In the genomic region with DNA sequence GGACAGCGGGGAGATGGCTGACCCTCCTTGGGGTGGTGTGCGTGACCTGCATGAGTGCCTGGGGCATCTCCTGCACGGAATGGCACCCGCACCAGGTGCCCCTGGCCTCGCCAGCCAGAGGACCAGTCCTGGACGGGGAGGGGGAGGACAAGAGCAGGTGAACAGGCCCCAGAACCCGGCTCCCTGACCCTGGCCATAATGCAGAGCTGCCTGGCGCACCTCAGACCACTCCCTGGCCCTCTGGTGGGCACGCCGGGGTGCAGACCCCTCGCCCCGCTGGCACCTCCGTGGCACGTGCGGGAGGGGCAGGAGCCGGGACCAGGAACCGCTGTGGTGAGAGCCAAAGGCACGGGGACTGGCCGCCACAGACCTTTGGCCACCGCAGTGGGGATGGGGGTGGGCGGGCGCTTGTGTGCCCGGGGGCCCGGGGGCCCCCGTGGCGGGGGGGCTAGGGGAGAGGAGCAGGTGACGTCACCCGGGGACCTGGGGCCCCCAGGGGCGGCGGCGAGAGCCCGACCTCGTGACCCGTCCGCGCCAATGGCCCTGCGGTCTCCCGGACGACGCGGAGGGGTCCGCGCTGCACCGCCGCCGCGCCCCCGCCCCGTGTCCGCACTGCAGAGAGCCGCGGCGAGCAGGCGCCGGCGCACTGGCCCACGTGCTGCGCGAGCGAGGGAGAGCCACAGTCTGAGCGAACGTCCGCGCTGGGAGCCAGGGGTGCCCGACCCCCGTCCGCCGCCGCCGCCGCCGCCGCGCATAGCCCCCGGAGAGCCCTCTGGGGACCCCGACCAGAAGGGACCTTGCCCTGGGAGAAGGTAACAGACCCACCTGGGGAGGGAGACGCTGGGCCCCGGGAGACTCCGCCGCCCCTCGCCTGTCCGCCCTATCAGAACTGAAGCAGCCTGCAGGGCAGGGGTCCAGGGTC, we compare ENCODE assay signal across 11 cellular contexts. TPM values are rescaled to one million over a fixed set of nuclear protein-coding genes. Genes with fewer than 3 reads are reported as not detected.
DNase-seq lines count a peak whose midpoint lies in the region; ATAC-seq lines count a peak whose summit lies in the region.
"Had no signal": no experiment of that assay in that cellular context is flagged by ENCODE, and none has a peak within 500 bp of the region (broad histone marks: within the 10 kb centered on the region; RNA-seq: fewer than 3 reads in every experiment).

A gene with protein sequence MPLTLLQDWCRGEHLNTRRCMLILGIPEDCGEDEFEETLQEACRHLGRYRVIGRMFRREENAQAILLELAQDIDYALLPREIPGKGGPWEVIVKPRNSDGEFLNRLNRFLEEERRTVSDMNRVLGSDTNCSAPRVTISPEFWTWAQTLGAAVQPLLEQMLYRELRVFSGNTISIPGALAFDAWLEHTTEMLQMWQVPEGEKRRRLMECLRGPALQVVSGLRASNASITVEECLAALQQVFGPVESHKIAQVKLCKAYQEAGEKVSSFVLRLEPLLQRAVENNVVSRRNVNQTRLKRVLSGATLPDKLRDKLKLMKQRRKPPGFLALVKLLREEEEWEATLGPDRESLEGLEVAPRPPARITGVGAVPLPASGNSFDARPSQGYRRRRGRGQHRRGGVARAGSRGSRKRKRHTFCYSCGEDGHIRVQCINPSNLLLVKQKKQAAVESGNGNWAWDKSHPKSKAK (plus strand): TSS at position 644 of the 922 bp plus-strand sequence. CDS start 586 bp downstream, outside the sequence.

- H3K27me3 Mint-ChIP-seq in effector memory CD8-positive, alpha-beta T cell = peaks cover 0 to 6% of the 10 kb centered on the region in 2 donors
- peaks cover 0 to 9% (median 2%) of the 10 kb centered on the region in 5 donors for H3K27me3 Mint-ChIP-seq in naive thymus-derived CD8-positive, alpha-beta T cell
- peaks cover 0 to 14% of the 10 kb centered on the region in 2 donors for H3K27me3 Mint-ChIP-seq in CD8-positive, alpha-beta memory T cell

- H3K4me1 Mint-ChIP-seq in effector memory CD8-positive, alpha-beta T cell (ENCODE audit: low read depth in 2 of 2) = no peaks in the 10 kb centered on the region
- peaks cover 0 to 4% (median 3%) of the 10 kb centered on the region in 4 donors for H3K4me1 Mint-ChIP-seq in naive thymus-derived CD8-positive, alpha-beta T cell
- H3K4me1 Mint-ChIP-seq in CD8-positive, alpha-beta memory T cell = peaks cover 0 to 8% (median 0%) of the 10 kb centered on the region in 3 donors

- H3K4me1 ChIP-seq in urinary bladder (ENCODE audit: insufficient read depth) = no peaks in the 10 kb centered on the region
- no peaks in the 10 kb centered on the region for H3K4me1 ChIP-seq in CD8-positive, alpha-beta memory T cell (ENCODE audit: insufficient read depth, low read length)

- H3K27ac ChIP-seq in urinary bladder (ENCODE audit: low read depth) = no peak within 1 kb of the TSS
- H3K27ac ChIP-seq in CD8-positive, alpha-beta memory T cell (ENCODE audit: low read depth, low read length) = no peak within 1 kb of the TSS

- WGBS in urinary bladder = 10% methylated on average over 68 of the region's 82 CpGs

- H3K4me3 ChIP-seq in urinary bladder (ENCODE audit: low read depth, low read length) = peak within 1 kb of the TSS; percentile 22
- no peak within 1 kb of the TSS for H3K4me3 ChIP-seq in CD8-positive, alpha-beta memory T cell (ENCODE audit: low read length)

- no peak for ATAC-seq in effector memory CD8-positive, alpha-beta T cell (replicated peaks)
- peak; percentile 36 to 56 for ATAC-seq in naive thymus-derived CD8-positive, alpha-beta T cell

- POLR2A ChIA-PET in naive thymus-derived CD8-positive, alpha-beta T cell (lab: Charles Lee) = no interaction called here
- POLR2A ChIA-PET in CD8-positive, alpha-beta memory T cell (lab: Charles Lee) = no interaction called here

- H3K9me3 Mint-ChIP-seq in effector memory CD8-positive, alpha-beta T cell = no peaks in the 10 kb centered on the region
- peaks cover 0 to under 1% (median 0%) of the 10 kb centered on the region in 9 donors for H3K9me3 Mint-ChIP-seq in naive thymus-derived CD8-positive, alpha-beta T cell
- H3K9me3 Mint-ChIP-seq in CD8-positive, alpha-beta memory T cell = peaks cover 0 to 2% (median 0%) of the 10 kb centered on the region in 5 donors

- no peaks in the 10 kb centered on the region for H3K36me3 ChIP-seq in urinary bladder (ENCODE audit: insufficient read depth)
- H3K36me3 ChIP-seq in CD8-positive, alpha-beta memory T cell (ENCODE audit: insufficient read depth, low read length) = no peaks in the 10 kb centered on the region

- DNase-seq in stimulated activated CD4-positive, alpha-beta T cell treated with anti-CD3 and anti-CD28 coated beads, Interleukin-4, amount 100 ng/mL, for 1 hour = peak; percentile 2
- DNase-seq in stimulated activated CD4-positive, alpha-beta T cell treated with anti-CD3 and anti-CD28 coated beads, Interleukin-4, amount 100 ng/mL, for 4 hours = no peak
- DNase-seq in effector memory CD8-positive, alpha-beta T cell = no peak
- DNase-seq in naive thymus-derived CD8-positive, alpha-beta T cell = no peak
- no peak for DNase-seq in NCI-H1436 treated with DMSO at 0.1 percent for 48 hours (lab: John Stamatoyannopoulos, UW)
- DNase-seq in amniotic stem cell (lab: John Stamatoyannopoulos, UW) = no peak
- DNase-seq in CD8-positive, alpha-beta memory T cell = no peak
- DNase-seq: COR-L47, T-helper 2 cell had no signal

- H3K27me3 ChIP-seq in CD8-positive, alpha-beta memory T cell (ENCODE audit: insufficient read depth, low read length, poor library complexity, severe bottlenecking) = no peaks in the 10 kb centered on the region

- CTCF ChIA-PET in CD8-positive, alpha-beta memory T cell (lab: Charles Lee) = no interaction called here

- H3K4me3 Mint-ChIP-seq in effector memory CD8-positive, alpha-beta T cell = peak within 1 kb of the TSS; percentile 10 to 37
- peak within 1 kb of the TSS in 9 of 10 donors; percentile 22 to 61 (median 42) for H3K4me3 Mint-ChIP-seq in naive thymus-derived CD8-positive, alpha-beta T cell
- peak within 1 kb of the TSS in 1 of 7 donors; percentile 20 for H3K4me3 Mint-ChIP-seq in CD8-positive, alpha-beta memory T cell

- no peaks in the 10 kb centered on the region for H3K9me3 ChIP-seq in CD8-positive, alpha-beta memory T cell (ENCODE audit: low read length)

- H3K27ac Mint-ChIP-seq in effector memory CD8-positive, alpha-beta T cell = no peak within 1 kb of the TSS
- H3K27ac Mint-ChIP-seq in naive thymus-derived CD8-positive, alpha-beta T cell = no peak within 1 kb of the TSS
- H3K27ac Mint-ChIP-seq in CD8-positive, alpha-beta memory T cell = peak within 1 kb of the TSS in 1 of 8 donors; percentile 68

- H3K36me3 Mint-ChIP-seq in effector memory CD8-positive, alpha-beta T cell (ENCODE audit: insufficient read depth) = peaks cover 3% of the 10 kb centered on the region
- H3K36me3 Mint-ChIP-seq in naive thymus-derived CD8-positive, alpha-beta T cell = peaks cover 0 to 4% (median 0%) of the 10 kb centered on the region in 3 donors
- H3K36me3 Mint-ChIP-seq in CD8-positive, alpha-beta memory T cell = peaks cover under 1 to 3% (median 1%) of the 10 kb centered on the region in 3 donors

RNA-seq across cellular contexts. Expression of the gene that starts here (rescaled TPM):
- 1 to 10 TPM; 7.9 to 9.4 TPM for total RNA-seq in naive thymus-derived CD8-positive, alpha-beta T cell
- under 1 TPM; 0.09 to 0.40 (median 0.23) TPM for polyA plus RNA-seq in naive thymus-derived CD8-positive, alpha-beta T cell
- total RNA-seq in urinary bladder = 0.42 TPM
- polyA plus RNA-seq in urinary bladder = 0.08 TPM
- total RNA-seq in CD8-positive, alpha-beta memory T cell = 1 to 10 TPM; 1.1 TPM
- polyA plus RNA-seq in CD8-positive, alpha-beta memory T cell = 0.30 TPM
- total RNA-seq: NCI-H460 had no signal
